28 cellular contexts compared by ENCODE assay signal in the genomic region with DNA sequence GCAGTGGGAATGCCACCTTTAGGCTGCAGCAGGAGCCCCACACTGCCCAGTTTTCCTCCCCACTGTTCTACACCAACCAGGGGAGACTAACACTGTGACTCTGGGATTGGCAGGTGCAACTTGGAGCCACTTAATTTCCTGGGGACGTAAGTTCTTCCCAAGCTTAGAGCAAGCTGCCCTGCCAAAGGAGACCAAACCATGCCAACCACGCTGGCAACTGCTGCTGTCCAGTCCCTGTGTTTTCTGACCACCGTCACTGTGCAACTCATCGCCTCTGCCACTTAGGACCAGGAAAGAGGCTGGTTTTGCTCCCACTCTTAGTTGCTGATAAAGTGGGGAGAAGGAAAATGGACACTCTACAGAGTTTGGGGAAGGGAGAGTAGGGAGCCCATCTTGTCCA.
"Had no signal": no experiment of that assay in that cellular context is flagged by ENCODE, and none has a peak within 500 bp of the region (broad histone marks: within the 10 kb centered on the region; RNA-seq: fewer than 3 reads in every experiment).

No MANE protein-coding gene starts in this region.

- ATAC-seq: activated T-cell treated with anti-CD3 and anti-CD28 coated beads, Interleukin-2, amount 50 U/mL, for 72 hours; body of pancreas; gastroesophageal sphincter; WTC11 had no signal

- H3K36me3 ChIP-seq: colonic mucosa had no signal

- FAIRE-seq: endometrium, endothelial cell of umbilical vein had no signal

- H3K27ac ChIP-seq: body of pancreas, colonic mucosa, epithelial cell of prostate, esophagus squamous epithelium, gastroesophageal sphincter, VCaP had no signal

- H3K9me3 ChIP-seq: body of pancreas, colonic mucosa, esophagus squamous epithelium, gastroesophageal sphincter had no signal

- H3K4me1 ChIP-seq: body of pancreas, colonic mucosa, esophagus squamous epithelium, gastroesophageal sphincter had no signal

- H3K4me3 ChIP-seq: body of pancreas, colonic mucosa, esophagus squamous epithelium, gastroesophageal sphincter had no signal

- DNase-seq: activated CD4-positive, alpha-beta memory T cell treated with anti-CD3 and anti-CD28 coated beads, Interleukin-2, amount 10 ng/mL, durations not matched to agents 7 days and 5 days; activated CD4-positive, alpha-beta T cell treated with anti-CD3 and anti-CD28 coated beads for 1 hour; activated CD4-positive, alpha-beta T cell treated with anti-CD3 and anti-CD28 coated beads for 4 hours; activated CD4-positive, alpha-beta T cell treated with anti-CD3 and anti-CD28 coated beads, Interleukin-2, amount 10 ng/mL, durations not matched to agents 7 days and 5 days; activated CD4-positive, alpha-beta T cell treated with anti-CD3 and anti-CD28 coated beads, Interleukin-2, amount 50 U/mL, for 4 hours; activated CD8-positive, alpha-beta memory T cell treated with anti-CD3 and anti-CD28 coated beads, Interleukin-2, amount 50 U/mL, for 48 hours; activated gamma-delta T cell; activated naive CD4-positive, alpha-beta T cell; activated naive CD4-positive, alpha-beta T cell treated with anti-CD3 and anti-CD28 coated beads, Interleukin-2, amount 50 U/mL, for 16 hours; activated T-cell treated with anti-CD3 and anti-CD28 coated beads for 4 hours; activated T-cell treated with anti-CD3 and anti-CD28 coated beads, Interleukin-2, amount 50 U/mL, for 24 hours; activated T-cell treated with anti-CD3 and anti-CD28 coated beads, Interleukin-2, amount 50 U/mL, for 72 hours; amniotic stem cell; anterior cingulate cortex; body of pancreas; central memory CD4-positive, alpha-beta T cell; cerebellar nuclear complex; colonic mucosa; effector CD8-positive, alpha-beta T cell; esophagus squamous epithelium; foreskin melanocyte; T-helper 2 cell had no signal

- H3K27me3 ChIP-seq: body of pancreas, colonic mucosa, esophagus squamous epithelium, gastroesophageal sphincter had no signal
